Comparison of ENCODE assay signal across 17 cellular contexts in the genomic region with DNA sequence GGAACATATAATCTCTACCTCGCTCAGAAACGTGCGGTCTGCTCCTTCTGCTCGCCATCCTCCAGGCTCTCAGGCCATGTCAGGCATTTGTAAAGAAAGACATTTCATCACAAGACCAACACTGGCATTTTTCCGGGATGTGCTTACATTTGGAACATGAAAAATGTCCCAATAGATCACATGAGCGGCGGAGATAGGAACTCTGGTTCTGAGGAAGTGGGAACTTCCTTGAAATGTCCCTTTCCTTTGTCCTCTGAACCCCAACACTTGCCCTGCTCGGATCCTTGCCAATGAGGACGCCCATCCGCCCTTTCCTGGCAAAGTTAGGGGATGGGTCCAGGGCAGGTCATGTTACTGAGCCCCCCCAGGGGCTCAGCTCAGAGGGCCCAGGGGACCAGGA.
"Had no signal": no experiment of that assay in that cellular context is flagged by ENCODE, and none has a peak within 500 bp of the region (broad histone marks: within the 10 kb centered on the region; RNA-seq: fewer than 3 reads in every experiment).

No MANE protein-coding gene starts in this region.

- H3K4me3 ChIP-seq: smooth muscle cell had no signal

- H3K27ac ChIP-seq: neutrophil had no signal

- H3K36me3 Mint-ChIP-seq: activated naive CD8-positive, alpha-beta T cell treated with anti-CD3 and anti-CD28 coated beads for 36 hours; brain; naive thymus-derived CD4-positive, alpha-beta T cell had no signal

- H3K36me3 ChIP-seq: neutrophil had no signal

- H3K4me1 Mint-ChIP-seq: activated CD4-positive, alpha-beta T cell treated with anti-CD3 and anti-CD28 coated beads, Interleukin-2, amount 10 ng/mL, durations not matched to agents 7 days and 5 days; activated naive CD8-positive, alpha-beta T cell treated with anti-CD3 and anti-CD28 coated beads for 36 hours; central memory CD8-positive, alpha-beta T cell; naive thymus-derived CD4-positive, alpha-beta T cell had no signal

- H3K27me3 ChIP-seq: neutrophil had no signal

- H3K9me3 Mint-ChIP-seq: activated CD4-positive, alpha-beta T cell treated with anti-CD3 and anti-CD28 coated beads, Interleukin-2, amount 10 ng/mL, durations not matched to agents 7 days and 5 days; activated naive CD8-positive, alpha-beta T cell treated with anti-CD3 and anti-CD28 coated beads for 36 hours; central memory CD8-positive, alpha-beta T cell; T-helper 2 cell treated with Interferon-gamma antibody and Interleukin-4, amounts not matched to agents 5 μg/mL and 100 μg/mL, for 36 hours had no signal

- ATAC-seq: naive thymus-derived CD4-positive, alpha-beta T cell; stimulated activated naive CD8-positive, alpha-beta T cell treated with anti-CD3 and anti-CD28 coated beads, Interleukin-15, Interleukin-2, amounts not matched to agents 100 U/mL and 50 U/mL, for 24 hours had no signal

- H3K27ac Mint-ChIP-seq: activated CD4-positive, alpha-beta T cell treated with anti-CD3 and anti-CD28 coated beads, Interleukin-2, amount 10 ng/mL, durations not matched to agents 7 days and 5 days; activated naive CD8-positive, alpha-beta T cell treated with anti-CD3 and anti-CD28 coated beads for 36 hours; brain; naive thymus-derived CD4-positive, alpha-beta T cell; T-helper 2 cell treated with Interferon-gamma antibody and Interleukin-4, amounts not matched to agents 5 μg/mL and 100 μg/mL, for 36 hours had no signal

- H3K4me3 Mint-ChIP-seq: activated CD4-positive, alpha-beta T cell treated with anti-CD3 and anti-CD28 coated beads, Interleukin-2, amount 10 ng/mL, durations not matched to agents 7 days and 5 days; activated naive CD8-positive, alpha-beta T cell treated with anti-CD3 and anti-CD28 coated beads for 36 hours; brain; central memory CD8-positive, alpha-beta T cell; naive thymus-derived CD4-positive, alpha-beta T cell; T-helper 2 cell treated with Interferon-gamma antibody and Interleukin-4, amounts not matched to agents 5 μg/mL and 100 μg/mL, for 36 hours had no signal

- H3K9me3 ChIP-seq: neutrophil had no signal

- H3K27me3 Mint-ChIP-seq: activated naive CD8-positive, alpha-beta T cell treated with anti-CD3 and anti-CD28 coated beads for 36 hours; brain had no signal

- DNase-seq: activated CD4-positive, alpha-beta T cell treated with anti-CD3 and anti-CD28 coated beads, Interleukin-2, amount 10 ng/mL, durations not matched to agents 7 days and 5 days; activated naive CD8-positive, alpha-beta T cell treated with anti-CD3 and anti-CD28 coated beads for 36 hours; cortex of kidney; effector CD8-positive, alpha-beta T cell; foreskin fibroblast; islet precursor cell; naive thymus-derived CD4-positive, alpha-beta T cell; posterior cingulate gyrus; retina; stimulated activated CD4-positive, alpha-beta T cell treated with anti-CD3 and anti-CD28 coated beads, Interleukin-4, amount 100 ng/mL, for 4 hours; stimulated activated CD8-positive, alpha-beta memory T cell treated with anti-CD3 and anti-CD28 coated beads, Interleukin-4, amount 100 ng/mL, for 48 hours; stimulated activated naive CD8-positive, alpha-beta T cell treated with anti-CD3 and anti-CD28 coated beads, Interleukin-15, Interleukin-2, amounts not matched to agents 100 U/mL and 50 U/mL, for 24 hours had no signal
